ENCODE assay signal across 20 cellular contexts in genomic region chr11:126181939-126182730, GRCh38. TPM values are rescaled to one million over a fixed set of nuclear protein-coding genes. Genes with fewer than 3 reads are reported as not detected.
DNase-seq lines count a peak whose midpoint lies in the region; ATAC-seq and TF ChIP-seq lines count a peak whose summit lies in the region.
"Had no signal": no experiment of that assay in that cellular context is flagged by ENCODE, and none has a peak within 500 bp of the region (broad histone marks: within the 10 kb centered on the region; RNA-seq: fewer than 3 reads in every experiment).

No MANE protein-coding gene starts in this region.

- H3K9me3 Mint-ChIP-seq in activated CD8-positive, alpha-beta memory T cell treated with anti-CD3 and anti-CD28 coated beads, Interleukin-2, amount 10 ng/mL, durations not matched to agents 7 days and 5 days (ENCODE audit: low read depth), result no peaks in the 10 kb centered on the region
- peaks cover 7% of the 10 kb centered on the region for H3K9me3 Mint-ChIP-seq in WTC11
- no peaks in the 10 kb centered on the region for H3K9me3 Mint-ChIP-seq in activated naive CD8-positive, alpha-beta T cell treated with anti-CD3 and anti-CD28 coated beads, Interleukin-2, amount 50 U/mL, for 24 hours
- H3K9me3 Mint-ChIP-seq: type B pancreatic cell had no signal

- H3K4me3 ChIP-seq in foreskin fibroblast (ENCODE audit: low read depth in 1 of 2, low read length in 2 of 2), result no peak overlapping the region
- H3K4me3 ChIP-seq: pancreas, right lobe of liver had no signal

- H3K4me1 Mint-ChIP-seq in activated CD8-positive, alpha-beta memory T cell treated with anti-CD3 and anti-CD28 coated beads, Interleukin-2, amount 10 ng/mL, durations not matched to agents 7 days and 5 days, result peaks cover 12% of the 10 kb centered on the region
- peaks cover 2% of the 10 kb centered on the region; the same call in 1 of the 2 replicates for H3K4me1 Mint-ChIP-seq in WTC11
- H3K4me1 Mint-ChIP-seq in activated naive CD8-positive, alpha-beta T cell treated with anti-CD3 and anti-CD28 coated beads, Interleukin-2, amount 50 U/mL, for 24 hours, result no peaks in the 10 kb centered on the region
- H3K4me1 Mint-ChIP-seq: naive B cell had no signal

- POLR2A ChIA-PET in WTC11 (lab: Charles Lee), result no interaction called here

- H3K4me3 Mint-ChIP-seq in activated CD8-positive, alpha-beta memory T cell treated with anti-CD3 and anti-CD28 coated beads, Interleukin-2, amount 10 ng/mL, durations not matched to agents 7 days and 5 days, result no peak overlapping the region
- no peak overlapping the region for H3K4me3 Mint-ChIP-seq in WTC11
- H3K4me3 Mint-ChIP-seq in activated naive CD8-positive, alpha-beta T cell treated with anti-CD3 and anti-CD28 coated beads, Interleukin-2, amount 50 U/mL, for 24 hours, result no peak overlapping the region
- H3K4me3 Mint-ChIP-seq: B cell, naive B cell, T-cell, type B pancreatic cell had no signal

- ATAC-seq in activated CD8-positive, alpha-beta memory T cell treated with anti-CD3 and anti-CD28 coated beads, Interleukin-2, amount 10 ng/mL, durations not matched to agents 7 days and 5 days, result peak; percentile 20
- peak; percentile 50 for ATAC-seq in HG02938 (IDR thresholded peaks at IDR 0.05; ENCODE audit: unreplicated experiment)
- peak; percentile 27 for ATAC-seq in WTC11
- ATAC-seq in activated naive CD8-positive, alpha-beta T cell treated with anti-CD3 and anti-CD28 coated beads, Interleukin-2, amount 50 U/mL, for 24 hours, result no peak
- ATAC-seq: pancreas, right lobe of liver, T-cell had no signal

- no peaks in the 10 kb centered on the region for H3K27me3 Mint-ChIP-seq in activated CD8-positive, alpha-beta memory T cell treated with anti-CD3 and anti-CD28 coated beads, Interleukin-2, amount 10 ng/mL, durations not matched to agents 7 days and 5 days
- H3K27me3 Mint-ChIP-seq in WTC11 (ENCODE audit: low read depth), result no peaks in the 10 kb centered on the region
- H3K27me3 Mint-ChIP-seq in activated naive CD8-positive, alpha-beta T cell treated with anti-CD3 and anti-CD28 coated beads, Interleukin-2, amount 50 U/mL, for 24 hours, result no peaks in the 10 kb centered on the region
- H3K27me3 Mint-ChIP-seq: B cell, naive B cell, T-cell had no signal

- TF ChIP-seq POLR2A in erythroblast (IDR thresholded peaks at IDR 0.05; ENCODE audit: low read length), result no peak

- no peak for DNase-seq in activated CD8-positive, alpha-beta memory T cell treated with anti-CD3 and anti-CD28 coated beads, Interleukin-2, amount 10 ng/mL, durations not matched to agents 7 days and 5 days
- no peak for DNase-seq in activated CD8-positive, alpha-beta memory T cell treated with anti-CD3 and anti-CD28 coated beads, Interleukin-2, amount 50 U/mL, for 4 hours
- DNase-seq in WTC11 (ENCODE audit: low spot score) (no peak), foreskin fibroblast (no peak), inferior parietal cortex (ENCODE audit: extremely low spot score) (no peak), erythroblast (lab: John Stamatoyannopoulos, UW) (no peak)
- DNase-seq in activated naive CD8-positive, alpha-beta T cell treated with anti-CD3 and anti-CD28 coated beads, Interleukin-2, amount 50 U/mL, for 24 hours, result no peak
- DNase-seq: activated gamma-delta T cell treated with Interleukin-2 at 50 U/mL for 16 hours; activated T-cell treated with anti-CD3 and anti-CD28 coated beads for 4 hours; HCEC 1CT; naive B cell; NCI-H1417 treated with DMSO at 0.1 percent for 48 hours; SHP77 treated with DMSO at 0.1 percent for 48 hours; stimulated activated naive CD4-positive, alpha-beta T cell treated with Interleukin-2 at 50 U/mL for 16 hours; T-cell had no signal

- TF ChIP-seq CTCF in WTC11 (IDR thresholded peaks at IDR 0.05) (no peak), foreskin fibroblast (IDR thresholded peaks at IDR 0.05; ENCODE audit: low read depth, low read length) (no peak)

- H3K36me3 Mint-ChIP-seq in activated CD8-positive, alpha-beta memory T cell treated with anti-CD3 and anti-CD28 coated beads, Interleukin-2, amount 10 ng/mL, durations not matched to agents 7 days and 5 days, result peaks cover 6% of the 10 kb centered on the region
- H3K36me3 Mint-ChIP-seq in WTC11, result peaks cover 3% of the 10 kb centered on the region; the same call in 1 of the 2 replicates
- no peaks in the 10 kb centered on the region for H3K36me3 Mint-ChIP-seq in activated naive CD8-positive, alpha-beta T cell treated with anti-CD3 and anti-CD28 coated beads, Interleukin-2, amount 50 U/mL, for 24 hours (ENCODE audit: low read depth)

- CTCF ChIA-PET in activated CD8-positive, alpha-beta memory T cell treated with anti-CD3 and anti-CD28 coated beads, Interleukin-2, amount 10 ng/mL, durations not matched to agents 7 days and 5 days (lab: Charles Lee), result no interaction called here
- CTCF ChIA-PET in WTC11 (lab: Charles Lee), result interaction anchor here (0.7 to 1.4 kb wide), 4 partner anchors 11 to 239 kb away, joined by 3 to 4 read pairs (median 3); no protein-coding TSS in a partner anchor

- H3K27ac Mint-ChIP-seq in activated CD8-positive, alpha-beta memory T cell treated with anti-CD3 and anti-CD28 coated beads, Interleukin-2, amount 10 ng/mL, durations not matched to agents 7 days and 5 days, result no peak overlapping the region
- no peak overlapping the region for H3K27ac Mint-ChIP-seq in WTC11
- H3K27ac Mint-ChIP-seq in activated naive CD8-positive, alpha-beta T cell treated with anti-CD3 and anti-CD28 coated beads, Interleukin-2, amount 50 U/mL, for 24 hours, result no peak overlapping the region
- H3K27ac Mint-ChIP-seq: B cell, T-cell, type B pancreatic cell had no signal

TF ChIP-seq in WTC11, 78 proteins besides CTCF, POLR2A, EP300 and RAD21:
- TF ChIP-seq, protein P1, sequence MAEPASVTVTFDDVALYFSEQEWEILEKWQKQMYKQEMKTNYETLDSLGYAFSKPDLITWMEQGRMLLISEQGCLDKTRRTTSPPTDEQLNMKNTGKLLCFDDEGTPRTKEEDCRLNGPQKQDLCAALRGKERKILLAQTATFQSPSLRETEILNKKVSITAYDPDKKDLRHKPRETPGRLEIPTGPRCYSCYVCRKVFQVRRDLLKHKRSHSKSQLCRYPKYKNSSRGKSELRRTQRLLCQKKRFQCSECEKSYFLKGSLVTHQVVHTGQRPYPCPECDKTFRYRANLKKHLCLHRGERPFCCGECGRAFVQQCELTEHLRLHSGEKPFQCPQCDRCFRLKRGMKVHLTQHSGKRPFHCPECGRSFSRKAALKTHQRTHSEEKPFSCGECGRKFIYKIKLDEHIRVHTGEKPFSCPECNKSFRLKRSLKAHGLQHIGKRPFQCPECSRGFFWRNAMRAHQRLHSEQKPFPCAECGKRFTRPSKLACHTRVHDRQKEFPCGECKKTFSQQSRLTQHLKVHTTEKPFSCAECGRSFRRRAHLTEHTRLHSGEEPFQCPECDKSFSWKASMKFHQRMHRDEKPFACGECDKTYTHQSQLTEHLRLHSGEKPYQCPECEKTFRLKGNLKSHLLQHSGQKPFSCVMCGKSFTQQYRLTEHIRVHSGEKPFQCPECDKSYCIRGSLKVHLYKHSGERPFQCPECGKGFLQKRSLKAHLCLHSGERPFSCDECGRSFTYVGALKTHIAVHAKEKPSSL (CRISPR knock-in tag; conservative IDR thresholded peaks at IDR 0.05), result no peak
- TF ChIP-seq ZNF263 (CRISPR knock-in tag; IDR thresholded peaks at IDR 0.05; ENCODE audit: low read depth) (no peak), PRDM15 (CRISPR knock-in tag; IDR thresholded peaks at IDR 0.05) (no peak; the same call in 1 of the 2 replicates)
- TF ChIP-seq, protein P2, sequence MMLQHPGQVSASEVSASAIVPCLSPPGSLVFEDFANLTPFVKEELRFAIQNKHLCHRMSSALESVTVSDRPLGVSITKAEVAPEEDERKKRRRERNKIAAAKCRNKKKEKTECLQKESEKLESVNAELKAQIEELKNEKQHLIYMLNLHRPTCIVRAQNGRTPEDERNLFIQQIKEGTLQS (CRISPR knock-in tag; conservative IDR thresholded peaks at IDR 0.05), result no peak
TF ChIP-seq in WTC11: peak in this region for 0.

RNA-seq across cellular contexts. Expression of gene RPUSD4, which starts 29.3 kb away (rescaled TPM):
- total RNA-seq in activated CD8-positive, alpha-beta memory T cell treated with anti-CD3 and anti-CD28 coated beads, Interleukin-2, amount 10 ng/mL, durations not matched to agents 7 days and 5 days, result 10 to 100 TPM; 32.0 to 38.8 TPM
- total RNA-seq in WTC11 (2021), result 43.8 to 46.6 TPM (median 45.0 TPM) in 3 replicates

RNA-seq across cellular contexts. Expression of gene FAM118B, which starts 29.4 kb away (rescaled TPM):
- total RNA-seq in activated CD8-positive, alpha-beta memory T cell treated with anti-CD3 and anti-CD28 coated beads, Interleukin-2, amount 10 ng/mL, durations not matched to agents 7 days and 5 days, result 10 to 100 TPM in 1 of 2 experiments, 1 to 10 TPM in 1; 9.9 to 14.7 TPM
- 33.1 to 35.3 TPM (median 33.2 TPM) in 3 replicates for total RNA-seq in WTC11 (2021)
